ENCODE assay signal across 13 cellular contexts in genomic region chr1:209456878-209457277, GRCh38.
DNase-seq lines count a peak whose midpoint lies in the region; ATAC-seq and TF ChIP-seq lines count a peak whose summit lies in the region.
"Had no signal": no experiment of that assay in that cellular context is flagged by ENCODE, and none has a peak within 500 bp of the region (broad histone marks: within the 10 kb centered on the region; RNA-seq: fewer than 3 reads in every experiment).

No MANE protein-coding gene starts in this region.

- ATAC-seq in SK-N-SH treated with all-trans-retinoic acid at 6 μM for 48 hours (peak; percentile 86), right lobe of liver (no peak), GM21576 (IDR thresholded peaks at IDR 0.05; ENCODE audit: unreplicated experiment) (no peak)

- no peak overlapping the region for H3K4me3 ChIP-seq in mesendoderm (ENCODE audit: low read length)
- no peak overlapping the region for H3K4me3 ChIP-seq in right lobe of liver
- no peak overlapping the region for H3K4me3 ChIP-seq in coronary artery
- H3K4me3 ChIP-seq: PC-9 had no signal

- H3K27me3 ChIP-seq in mesendoderm (ENCODE audit: insufficient read depth, low read length, poor library complexity), result no peaks in the 10 kb centered on the region
- H3K27me3 ChIP-seq in right lobe of liver, result no peaks in the 10 kb centered on the region

- no peak overlapping the region for H3K9ac ChIP-seq in mesendoderm (ENCODE audit: low read length)

- no peak overlapping the region for H3K56ac ChIP-seq in mesendoderm (ENCODE audit: low read length)

- no peaks in the 10 kb centered on the region for H3K79me2 ChIP-seq in mesendoderm (ENCODE audit: control insufficient read depth, insufficient read depth, low read length)

- TF ChIP-seq CTCF in right lobe of liver (IDR thresholded peaks at IDR 0.05) (no peak), coronary artery (IDR thresholded peaks at IDR 0.05) (no peak)

- H3K4me2 ChIP-seq in mesendoderm (ENCODE audit: low read length), result no peak overlapping the region
- H3K4me2 ChIP-seq: PC-9 had no signal

- no peak overlapping the region for H2BK120ac ChIP-seq in mesendoderm (ENCODE audit: low read depth, low read length)

- TF ChIP-seq POLR2A in right lobe of liver (IDR thresholded peaks at IDR 0.05), result no peak

- H3K23ac ChIP-seq in mesendoderm (ENCODE audit: low read length), result no peak overlapping the region

- H3K4me1 ChIP-seq in mesendoderm (ENCODE audit: control insufficient read depth, low read depth, low read length) (peaks cover 7% of the 10 kb centered on the region), right lobe of liver (no peaks in the 10 kb centered on the region)

- WGBS in mesendoderm (ENCODE audit: extremely low coverage, insufficient coverage, low lambda C conversion rate), result no CpG with 5 or more reads among the region's 1 CpG
- 42% methylated on average over 1 of the region's 1 CpG for WGBS in right lobe of liver (ENCODE audit: insufficient coverage, low coverage, low lambda C conversion rate, missing lambda C conversion rate)

- peak; percentile 31 for DNase-seq in COLO829 (ENCODE audit: low spot score)
- DNase-seq in M059J (ENCODE audit: low read depth), result peak; percentile 72
- peak; percentile 38 for DNase-seq in mesendoderm
- no peak for DNase-seq in right lobe of liver
- DNase-seq in middle frontal gyrus (ENCODE audit: extremely low spot score, low spot score), result no peak
- DNase-seq in coronary artery (ENCODE audit: low spot score), result no peak
- DNase-seq: activated CD8-positive, alpha-beta memory T cell treated with anti-CD3 and anti-CD28 coated beads, Interleukin-2, amount 50 U/mL, for 4 hours; GF-D8; KG1; NCI-H2029; PC-9 had no signal

- H3K27ac ChIP-seq in mesendoderm (ENCODE audit: low read depth, low read length) (no peak overlapping the region), right lobe of liver (no peak overlapping the region), coronary artery (no peak overlapping the region)
- H3K27ac ChIP-seq: PC-9 had no signal

- no peak overlapping the region for H3K4ac ChIP-seq in mesendoderm (ENCODE audit: low read depth, low read length)

- H3K36me3 ChIP-seq in mesendoderm (ENCODE audit: control insufficient read depth, insufficient read depth, low read length), result no peaks in the 10 kb centered on the region
- H3K36me3 ChIP-seq in right lobe of liver, result no peaks in the 10 kb centered on the region

- H3K9me3 ChIP-seq in right lobe of liver, result no peaks in the 10 kb centered on the region

- no peak overlapping the region for H2BK15ac ChIP-seq in mesendoderm (replicated peaks; ENCODE audit: low read depth)

- H4K5ac ChIP-seq in mesendoderm (ENCODE audit: low read length), result no peak overlapping the region

- intact Hi-C loops in right lobe of liver (cut with DNase I), result no loop called here

- H3K79me1 ChIP-seq in mesendoderm (ENCODE audit: low read length), result no peaks in the 10 kb centered on the region

- H2AK5ac ChIP-seq in mesendoderm (ENCODE audit: low read length), result no peak overlapping the region

- H2BK5ac ChIP-seq in mesendoderm (ENCODE audit: low read length), result no peak overlapping the region

- H4K8ac ChIP-seq in mesendoderm (ENCODE audit: low read depth, low read length), result no peak overlapping the region

- H3K18ac ChIP-seq in mesendoderm (ENCODE audit: low read length), result no peak overlapping the region

TF ChIP-seq in SK-N-SH treated with all-trans-retinoic acid at 6 μM for 48 hours, 23 proteins besides CTCF, POLR2A, EP300 and RAD21:
- TF ChIP-seq ZNF70 (CRISPR knock-in tag; IDR thresholded peaks at IDR 0.05) (no peak), BACH2 (CRISPR knock-in tag; IDR thresholded peaks at IDR 0.05; ENCODE audit: borderline replicate concordance) (no peak)
- TF ChIP-seq, protein P1, sequence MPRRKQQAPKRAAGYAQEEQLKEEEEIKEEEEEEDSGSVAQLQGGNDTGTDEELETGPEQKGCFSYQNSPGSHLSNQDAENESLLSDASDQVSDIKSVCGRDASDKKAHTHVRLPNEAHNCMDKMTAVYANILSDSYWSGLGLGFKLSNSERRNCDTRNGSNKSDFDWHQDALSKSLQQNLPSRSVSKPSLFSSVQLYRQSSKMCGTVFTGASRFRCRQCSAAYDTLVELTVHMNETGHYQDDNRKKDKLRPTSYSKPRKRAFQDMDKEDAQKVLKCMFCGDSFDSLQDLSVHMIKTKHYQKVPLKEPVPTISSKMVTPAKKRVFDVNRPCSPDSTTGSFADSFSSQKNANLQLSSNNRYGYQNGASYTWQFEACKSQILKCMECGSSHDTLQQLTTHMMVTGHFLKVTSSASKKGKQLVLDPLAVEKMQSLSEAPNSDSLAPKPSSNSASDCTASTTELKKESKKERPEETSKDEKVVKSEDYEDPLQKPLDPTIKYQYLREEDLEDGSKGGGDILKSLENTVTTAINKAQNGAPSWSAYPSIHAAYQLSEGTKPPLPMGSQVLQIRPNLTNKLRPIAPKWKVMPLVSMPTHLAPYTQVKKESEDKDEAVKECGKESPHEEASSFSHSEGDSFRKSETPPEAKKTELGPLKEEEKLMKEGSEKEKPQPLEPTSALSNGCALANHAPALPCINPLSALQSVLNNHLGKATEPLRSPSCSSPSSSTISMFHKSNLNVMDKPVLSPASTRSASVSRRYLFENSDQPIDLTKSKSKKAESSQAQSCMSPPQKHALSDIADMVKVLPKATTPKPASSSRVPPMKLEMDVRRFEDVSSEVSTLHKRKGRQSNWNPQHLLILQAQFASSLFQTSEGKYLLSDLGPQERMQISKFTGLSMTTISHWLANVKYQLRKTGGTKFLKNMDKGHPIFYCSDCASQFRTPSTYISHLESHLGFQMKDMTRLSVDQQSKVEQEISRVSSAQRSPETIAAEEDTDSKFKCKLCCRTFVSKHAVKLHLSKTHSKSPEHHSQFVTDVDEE (CRISPR knock-in tag; IDR thresholded peaks at IDR 0.05), result no peak
TF ChIP-seq in SK-N-SH treated with all-trans-retinoic acid at 6 μM for 48 hours: peak in this region for 0.

Comparison
In these comparisons a context has a peak if more than half of its experiments do, and no peak if none do; other contexts are left out.
1. DNase-seq: peak in COLO829 (single experiment), M059J (single experiment) and mesendoderm (single experiment); none in right lobe of liver (0 of 3), middle frontal gyrus (single experiment) and coronary artery (single experiment).